Comparison of ENCODE assay signal across 1 cellular context in genomic region chr16:81696136-81696958, GRCh38.
TF ChIP-seq lines count a peak whose summit lies in the region.

No MANE protein-coding gene starts in this region.

TF ChIP-seq in GM12878, 131 proteins besides CTCF, POLR2A, EP300 and RAD21:
- TF ChIP-seq ATF2 (IDR thresholded peaks at IDR 0.05; ENCODE audit: low read length) (no peak), NFIC (IDR thresholded peaks at IDR 0.05; ENCODE audit: low read depth, low read length) (no peak), YBX1 (IDR thresholded peaks at IDR 0.05) (no peak), PRDM15 (CRISPR knock-in tag; IDR thresholded peaks at IDR 0.05) (no peak), BACH1 (IDR thresholded peaks at IDR 0.05; ENCODE audit: borderline replicate concordance) (no peak), ESRRA (IDR thresholded peaks at IDR 0.05; ENCODE audit: low read length) (no peak), MXI1 (IDR thresholded peaks at IDR 0.05; ENCODE audit: low read depth, low read length) (no peak), PAX8 (IDR thresholded peaks at IDR 0.05) (no peak), POLR2AphosphoS2 (IDR thresholded peaks at IDR 0.05; ENCODE audit: low read depth, low read length) (no peak)
TF ChIP-seq in GM12878: peak in this region for 0.
